In genomic region chr7:148253629-148254028, GRCh38 we compare ENCODE assay signal across 15 cellular contexts.
DNase-seq lines count a peak whose midpoint lies in the region; ATAC-seq and TF ChIP-seq lines count a peak whose summit lies in the region.
"Had no signal": no experiment of that assay in that cellular context is flagged by ENCODE, and none has a peak within 500 bp of the region (broad histone marks: within the 10 kb centered on the region; RNA-seq: fewer than 3 reads in every experiment).

No MANE protein-coding gene starts in this region.

- H3K4me1 ChIP-seq in spleen, result no peaks in the 10 kb centered on the region
- H3K4me1 ChIP-seq: HAP-1 had no signal

- ATAC-seq in GM18508 (IDR thresholded peaks at IDR 0.05; ENCODE audit: insufficient read depth, unreplicated experiment), result peak; percentile 83
- ATAC-seq in GM21360 (IDR thresholded peaks at IDR 0.05; ENCODE audit: unreplicated experiment), result peak; percentile 98
- ATAC-seq in HG02885 (IDR thresholded peaks at IDR 0.05; ENCODE audit: poor library complexity, unreplicated experiment), result peak; percentile 94
- peak; percentile 76 for ATAC-seq in HG03521 (IDR thresholded peaks at IDR 0.05; ENCODE audit: unreplicated experiment)

- H3K4me3 ChIP-seq in spleen, result no peak overlapping the region
- H3K4me3 ChIP-seq: HAP-1, ovary had no signal

- TF ChIP-seq POLR2A in spleen (IDR thresholded peaks at IDR 0.05), result no peak

- intact Hi-C loops in spleen (cut with DNase I; ENCODE audit: low total_unique reads), result no loop called here

- 74 to 90% (median 78%) methylated on average over 5 to 7 of the region's 7 CpGs for WGBS in spleen, 5 donors

- DNase-seq in ureter (ENCODE audit: low spot score) (no peak), COLO829 (ENCODE audit: low spot score) (no peak), UCSD-AML1 (lab: John Stamatoyannopoulos, UW; ENCODE audit: unreplicated experiment) (no peak), spleen (no peak)
- DNase-seq: activated effector memory CD4-positive, alpha-beta T cell treated with anti-CD3 and anti-CD28 coated beads, Interleukin-2, amount 50 U/mL, for 16 hours; DMS 273 treated with DMSO at 0.1 percent for 48 hours; effector CD4-positive, alpha-beta T cell; NCI-H1092; NCI-H345; ovary had no signal

- H3K27me3 ChIP-seq in spleen (replicated peaks in 1 of 7), result peaks cover 0 to 6% (median 0%) of the 10 kb centered on the region in 7 donors
- H3K27me3 ChIP-seq: ovary had no signal

- peaks cover 0 to 29% (median 16%) of the 10 kb centered on the region in 8 donors for H3K9me3 ChIP-seq in spleen
- H3K9me3 ChIP-seq: HAP-1, ovary had no signal

- TF ChIP-seq CTCF in spleen (IDR thresholded peaks at IDR 0.05 in 8 of 11, conservative IDR thresholded peaks at IDR 0.05 in 3 of 11), result no peak

- no peak overlapping the region for H3K27ac ChIP-seq in spleen
- H3K27ac ChIP-seq: ovary had no signal

- no peaks in the 10 kb centered on the region for H3K36me3 ChIP-seq in spleen
- H3K36me3 ChIP-seq: HAP-1, ovary had no signal
